In the genomic region with DNA sequence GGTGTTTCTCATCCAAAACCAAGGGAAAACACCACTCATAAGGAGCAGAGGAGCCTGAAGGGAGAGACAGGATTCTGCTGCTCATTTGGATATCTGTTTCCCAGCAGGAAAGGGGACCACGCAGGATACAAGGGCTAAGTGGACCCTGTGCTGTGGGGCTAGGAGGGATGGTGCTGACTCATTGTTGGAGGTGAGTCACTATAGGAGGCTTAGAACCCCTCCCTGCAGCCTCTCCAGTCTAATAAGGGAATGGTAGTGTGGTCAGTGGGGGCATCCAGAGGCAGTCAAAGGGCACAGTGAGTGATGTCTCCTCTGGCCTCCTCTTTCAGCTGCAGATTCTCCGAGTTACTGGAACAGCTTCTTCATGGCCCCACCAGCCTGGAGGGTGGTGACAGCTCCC, we compare ENCODE assay signal across 24 cellular contexts.
DNase-seq lines count a peak whose midpoint lies in the region; ATAC-seq, FAIRE-seq and TF ChIP-seq lines count a peak whose summit lies in the region.
"Had no signal": no experiment of that assay in that cellular context is flagged by ENCODE, and none has a peak within 500 bp of the region (broad histone marks: within the 10 kb centered on the region; RNA-seq: fewer than 3 reads in every experiment).

No MANE protein-coding gene starts in this region.

- TF ChIP-seq POLR2A in K562 (conservative IDR thresholded peaks at IDR 0.05) (no peak), suprapubic skin (IDR thresholded peaks at IDR 0.05) (no peak)

- no peak for TF ChIP-seq RAD21 in K562 (CRISPR knock-in tag; conservative IDR thresholded peaks at IDR 0.05 in 1 of 2, IDR thresholded peaks at IDR 0.05 in 1 of 2)

- H3K9me3 ChIP-seq in K562 (replicated peaks; ENCODE audit: control insufficient read depth, insufficient read depth, low read depth, low read length) (no peaks in the 10 kb centered on the region), upper lobe of right lung (no peaks in the 10 kb centered on the region), suprapubic skin (no peaks in the 10 kb centered on the region)
- H3K9me3 ChIP-seq in CD8-positive, alpha-beta memory T cell (ENCODE audit: low read length), result no peaks in the 10 kb centered on the region
- H3K9me3 ChIP-seq: A549 had no signal

- no TSS peak for BruUV-seq in K562 (replicated peaks; lab: Mats Ljungman, UMichigan)

- no peaks in the 10 kb centered on the region for H3K9me1 ChIP-seq in K562 (ENCODE audit: control insufficient read depth, insufficient read depth, low read length)

- H3K27me3 Mint-ChIP-seq in CD8-positive, alpha-beta memory T cell, result no peaks in the 10 kb centered on the region
- H3K27me3 Mint-ChIP-seq: B cell; CD4-positive, alpha-beta T cell had no signal

- intact Hi-C loops in K562 (cut with micrococcal nuclease) (no loop called here), upper lobe of right lung (cut with DNase I) (no loop called here)

- no peak for TF ChIP-seq CTCF in K562 (IDR thresholded peaks at IDR 0.05 in 2 of 3, conservative IDR thresholded peaks at IDR 0.05 in 1 of 3; ENCODE audit: insufficient read depth in 2 of 3, low read depth in 1 of 3, low read length in 3 of 3)
- TF ChIP-seq CTCF in upper lobe of right lung (IDR thresholded peaks at IDR 0.05), result no peak
- TF ChIP-seq CTCF in suprapubic skin (IDR thresholded peaks at IDR 0.05), result no peak

- H3K27ac ChIP-seq in K562 (ENCODE audit: extremely low read depth, low read depth, low read length) (no peak overlapping the region), upper lobe of right lung (no peak overlapping the region), suprapubic skin (no peak overlapping the region)
- H3K27ac ChIP-seq in CD8-positive, alpha-beta memory T cell (ENCODE audit: low read depth, low read length), result no peak overlapping the region
- H3K27ac ChIP-seq: 22Rv1; A549; BLaER1 treated with 17β-estradiol and CSF1 and Interleukin-3, amounts not matched to agents 10 nM and 100 nM; C4-2B had no signal

- H3K27me3 ChIP-seq in K562 (ENCODE audit: control insufficient read depth in 2 of 2, insufficient read depth in 2 of 2, low read length in 2 of 2), result no peaks in the 10 kb centered on the region
- no peaks in the 10 kb centered on the region for H3K27me3 ChIP-seq in upper lobe of right lung
- no peaks in the 10 kb centered on the region for H3K27me3 ChIP-seq in suprapubic skin
- H3K27me3 ChIP-seq in CD8-positive, alpha-beta memory T cell (ENCODE audit: insufficient read depth, low read length, poor library complexity, severe bottlenecking), result no peaks in the 10 kb centered on the region
- H3K27me3 ChIP-seq: BLaER1 treated with 17β-estradiol and CSF1 and Interleukin-3, amounts not matched to agents 10 nM and 100 nM had no signal

- 0% methylated on average over 2 of the region's 2 CpGs for WGBS in K562 (ENCODE audit: insufficient coverage, low coverage, missing lambda C conversion rate)
- 72% methylated on average over 2 of the region's 2 CpGs for WGBS in suprapubic skin

- no peaks in the 10 kb centered on the region for H4K20me1 ChIP-seq in K562 (replicated peaks; ENCODE audit: control insufficient read depth, insufficient read depth, low read length)
- H4K20me1 ChIP-seq: BLaER1 treated with 17β-estradiol and CSF1 and Interleukin-3, amounts not matched to agents 10 nM and 100 nM had no signal

- H3K27ac Mint-ChIP-seq in CD8-positive, alpha-beta memory T cell, result no peak overlapping the region
- H3K27ac Mint-ChIP-seq: B cell; CD4-positive, alpha-beta T cell; CD8-positive, alpha-beta T cell had no signal

- H3K79me2 ChIP-seq in K562 (ENCODE audit: control insufficient read depth, insufficient read depth, low read length), result no peaks in the 10 kb centered on the region

- H3K36me3 ChIP-seq in K562 (ENCODE audit: control insufficient read depth, insufficient read depth, low read length), result no peaks in the 10 kb centered on the region
- no peaks in the 10 kb centered on the region for H3K36me3 ChIP-seq in upper lobe of right lung
- no peaks in the 10 kb centered on the region for H3K36me3 ChIP-seq in suprapubic skin
- no peaks in the 10 kb centered on the region for H3K36me3 ChIP-seq in CD8-positive, alpha-beta memory T cell (ENCODE audit: insufficient read depth, low read length)
- H3K36me3 ChIP-seq: BLaER1 treated with 17β-estradiol and CSF1 and Interleukin-3, amounts not matched to agents 10 nM and 100 nM had no signal

- TF ChIP-seq EP300 in K562 (IDR thresholded peaks at IDR 0.05; ENCODE audit: low read length), result no peak
- TF ChIP-seq EP300 in suprapubic skin (IDR thresholded peaks at IDR 0.05), result no peak

- no peaks in the 10 kb centered on the region for H3K36me3 Mint-ChIP-seq in CD8-positive, alpha-beta memory T cell
- H3K36me3 Mint-ChIP-seq: CD8-positive, alpha-beta T cell had no signal

- no peaks in the 10 kb centered on the region for H3K4me1 ChIP-seq in K562 (replicated peaks in 1 of 2; ENCODE audit: control insufficient read depth in 2 of 2, insufficient read depth in 2 of 2, low read length in 2 of 2)
- no peaks in the 10 kb centered on the region for H3K4me1 ChIP-seq in upper lobe of right lung
- no peaks in the 10 kb centered on the region for H3K4me1 ChIP-seq in suprapubic skin
- no peaks in the 10 kb centered on the region for H3K4me1 ChIP-seq in CD8-positive, alpha-beta memory T cell (ENCODE audit: insufficient read depth, low read length)
- H3K4me1 ChIP-seq: A549; BLaER1 treated with 17β-estradiol and CSF1 and Interleukin-3, amounts not matched to agents 10 nM and 100 nM had no signal

- H3K4me3 ChIP-seq in K562 (no peak overlapping the region), upper lobe of right lung (no peak overlapping the region), suprapubic skin (no peak overlapping the region)
- H3K4me3 ChIP-seq in CD8-positive, alpha-beta memory T cell (ENCODE audit: low read length), result no peak overlapping the region
- H3K4me3 ChIP-seq: A549; BLaER1 treated with 17β-estradiol and CSF1 and Interleukin-3, amounts not matched to agents 10 nM and 100 nM; GM12878 had no signal

- in situ Hi-C loops in K562 (cut with MboI), result no loop called here

- peak; percentile 71 for DNase-seq in HT1080 (ENCODE audit: low read depth)
- DNase-seq in K562 (ENCODE audit: extremely low read depth in 1 of 4, low spot score in 3 of 4), result peak in 3 of 4 experiments; percentile 5
- DNase-seq in upper lobe of right lung, result no peak
- no peak for DNase-seq in suprapubic skin (ENCODE audit: low spot score in 2 of 2)
- no peak for DNase-seq in CD8-positive, alpha-beta memory T cell
- DNase-seq: AML-193; CD4-positive, alpha-beta T cell; CD8-positive, alpha-beta T cell; COR-L47; DMS 273 treated with DMSO at 0.1 percent for 48 hours; DMS153; DMS53; DMS79; DND-41; EL; GDM1 had no signal

- ATAC-seq in K562 (peak; percentile 67), upper lobe of right lung (peak; percentile 45)
- ATAC-seq: A549; CD8-positive, alpha-beta T cell; GM12878 had no signal

- FAIRE-seq in K562 (lab: Jason Lieb, UNC), result no peak
- FAIRE-seq: A549, GM12878, GM12892, GM18507 had no signal

- no peak overlapping the region for H2AFZ ChIP-seq in K562 (ENCODE audit: low read depth, low read length)

- CTCF ChIA-PET in K562 (lab: Yijun Ruan, JAX; ENCODE audit: low intra/inter-chr PET ratio), result no interaction called here
- CTCF ChIA-PET in CD8-positive, alpha-beta memory T cell (lab: Charles Lee), result no interaction called here

- POLR2A ChIA-PET in K562 (lab: Yijun Ruan, JAX), result no interaction called here
- POLR2A ChIA-PET in CD8-positive, alpha-beta memory T cell (lab: Charles Lee), result no interaction called here

- H3K4me1 Mint-ChIP-seq in CD8-positive, alpha-beta memory T cell, result no peaks in the 10 kb centered on the region
- H3K4me1 Mint-ChIP-seq: B cell had no signal

- no peak overlapping the region for H3K4me3 Mint-ChIP-seq in CD8-positive, alpha-beta memory T cell
- H3K4me3 Mint-ChIP-seq: B cell; CD4-positive, alpha-beta T cell; CD8-positive, alpha-beta T cell had no signal

- no peak overlapping the region for H3K9ac ChIP-seq in K562 (ENCODE audit: insufficient read depth in 1 of 2, low read depth in 2 of 2, low read length in 2 of 2)
- H3K9ac ChIP-seq: BLaER1 treated with 17β-estradiol and CSF1 and Interleukin-3, amounts not matched to agents 10 nM and 100 nM had no signal

- peaks cover 0 to 4% (median 3%) of the 10 kb centered on the region in 5 donors for H3K9me3 Mint-ChIP-seq in CD8-positive, alpha-beta memory T cell
- H3K9me3 Mint-ChIP-seq: CD8-positive, alpha-beta T cell had no signal

- no peak overlapping the region for H3K4me2 ChIP-seq in K562 (ENCODE audit: insufficient read depth, low read length)
- H3K4me2 ChIP-seq: A549; BLaER1 treated with 17β-estradiol and CSF1 and Interleukin-3, amounts not matched to agents 10 nM and 100 nM had no signal

TF ChIP-seq in K562, 482 proteins besides CTCF, POLR2A, EP300 and RAD21 (continues in another document):
- TF ChIP-seq, protein P1, sequence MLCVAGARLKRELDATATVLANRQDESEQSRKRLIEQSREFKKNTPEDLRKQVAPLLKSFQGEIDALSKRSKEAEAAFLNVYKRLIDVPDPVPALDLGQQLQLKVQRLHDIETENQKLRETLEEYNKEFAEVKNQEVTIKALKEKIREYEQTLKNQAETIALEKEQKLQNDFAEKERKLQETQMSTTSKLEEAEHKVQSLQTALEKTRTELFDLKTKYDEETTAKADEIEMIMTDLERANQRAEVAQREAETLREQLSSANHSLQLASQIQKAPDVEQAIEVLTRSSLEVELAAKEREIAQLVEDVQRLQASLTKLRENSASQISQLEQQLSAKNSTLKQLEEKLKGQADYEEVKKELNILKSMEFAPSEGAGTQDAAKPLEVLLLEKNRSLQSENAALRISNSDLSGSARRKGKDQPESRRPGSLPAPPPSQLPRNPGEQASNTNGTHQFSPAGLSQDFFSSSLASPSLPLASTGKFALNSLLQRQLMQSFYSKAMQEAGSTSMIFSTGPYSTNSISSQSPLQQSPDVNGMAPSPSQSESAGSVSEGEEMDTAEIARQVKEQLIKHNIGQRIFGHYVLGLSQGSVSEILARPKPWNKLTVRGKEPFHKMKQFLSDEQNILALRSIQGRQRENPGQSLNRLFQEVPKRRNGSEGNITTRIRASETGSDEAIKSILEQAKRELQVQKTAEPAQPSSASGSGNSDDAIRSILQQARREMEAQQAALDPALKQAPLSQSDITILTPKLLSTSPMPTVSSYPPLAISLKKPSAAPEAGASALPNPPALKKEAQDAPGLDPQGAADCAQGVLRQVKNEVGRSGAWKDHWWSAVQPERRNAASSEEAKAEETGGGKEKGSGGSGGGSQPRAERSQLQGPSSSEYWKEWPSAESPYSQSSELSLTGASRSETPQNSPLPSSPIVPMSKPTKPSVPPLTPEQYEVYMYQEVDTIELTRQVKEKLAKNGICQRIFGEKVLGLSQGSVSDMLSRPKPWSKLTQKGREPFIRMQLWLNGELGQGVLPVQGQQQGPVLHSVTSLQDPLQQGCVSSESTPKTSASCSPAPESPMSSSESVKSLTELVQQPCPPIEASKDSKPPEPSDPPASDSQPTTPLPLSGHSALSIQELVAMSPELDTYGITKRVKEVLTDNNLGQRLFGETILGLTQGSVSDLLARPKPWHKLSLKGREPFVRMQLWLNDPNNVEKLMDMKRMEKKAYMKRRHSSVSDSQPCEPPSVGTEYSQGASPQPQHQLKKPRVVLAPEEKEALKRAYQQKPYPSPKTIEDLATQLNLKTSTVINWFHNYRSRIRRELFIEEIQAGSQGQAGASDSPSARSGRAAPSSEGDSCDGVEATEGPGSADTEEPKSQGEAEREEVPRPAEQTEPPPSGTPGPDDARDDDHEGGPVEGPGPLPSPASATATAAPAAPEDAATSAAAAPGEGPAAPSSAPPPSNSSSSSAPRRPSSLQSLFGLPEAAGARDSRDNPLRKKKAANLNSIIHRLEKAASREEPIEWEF (CRISPR knock-in tag; IDR thresholded peaks at IDR 0.05), result no peak

Comparison
In these comparisons a context has a peak if more than half of its experiments do, and no peak if none do; other contexts are left out.
1. DNase-seq: peak in HT1080 (single experiment) and K562 (3 of 4); none in upper lobe of right lung (single experiment), suprapubic skin (0 of 2) and CD8-positive, alpha-beta memory T cell (0 of 5).